24 cellular contexts compared by ENCODE assay signal in the genomic region with DNA sequence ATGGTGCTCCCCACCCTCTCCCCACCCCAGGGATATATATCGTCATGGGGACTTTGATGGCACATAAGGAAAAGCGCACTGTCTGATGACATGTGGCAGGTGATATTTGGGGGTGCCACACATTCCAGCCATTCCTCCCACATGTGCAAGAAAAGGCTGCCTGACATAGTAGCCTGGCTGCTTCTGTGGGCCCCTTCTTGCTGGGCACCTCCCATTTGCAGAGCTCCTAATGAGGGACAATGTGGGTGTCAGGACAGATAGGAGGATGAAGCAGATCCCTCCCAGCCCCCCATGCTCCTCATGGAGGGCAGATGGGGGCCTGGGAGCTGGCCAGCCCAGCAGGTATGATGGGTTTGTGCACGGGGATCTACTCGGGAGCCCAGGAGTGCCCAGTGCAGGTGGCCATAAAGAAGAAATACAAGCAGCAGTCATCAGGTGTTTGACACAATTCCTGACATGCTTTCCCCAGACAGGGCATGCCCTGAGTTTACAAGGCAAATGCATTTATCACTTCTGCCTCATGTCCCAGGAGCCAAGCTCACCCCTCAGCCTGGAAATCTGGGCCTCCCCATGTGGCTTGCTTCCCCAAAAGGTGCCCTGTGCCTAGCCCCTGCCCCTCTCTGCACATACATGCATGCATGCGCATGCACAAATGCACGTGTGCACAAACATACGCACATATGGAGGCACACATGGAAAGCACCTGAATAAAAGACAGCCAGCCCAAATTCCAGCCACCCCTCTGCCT.
"Had no signal": no experiment of that assay in that cellular context is flagged by ENCODE, and none has a peak within 500 bp of the region (broad histone marks: within the 10 kb centered on the region; RNA-seq: fewer than 3 reads in every experiment).

No MANE protein-coding gene starts in this region.

- H3K36me3 ChIP-seq: MG63, SJSA1 had no signal

- H3K27ac ChIP-seq: SJSA1, SK-N-MC had no signal

- FAIRE-seq: HepG2, RCC 7860 had no signal

- DNase-seq: IMR-90, Karpas-422, KG1, MG63, NCI-H1092, NCI-H1105 treated with DMSO at 0.1 percent for 48 hours, NCI-H1436, NCI-H187, NCI-H2029, NCI-H2081 treated with DMSO at 0.1 percent for 48 hours, NCI-H2171, NCI-H226, NCI-H446, NCI-H510A, NCI-H524 treated with DMSO at 0.1 percent for 48 hours, NCI-H69, NCI-H774, Right ventricle myocardium superior, RPMI8226, SIG-M5 had no signal

- H3K4me3 ChIP-seq: MG63, SJSA1, SK-N-MC had no signal

- H3K9me3 ChIP-seq: MG63, SJSA1 had no signal

- H3K4me1 ChIP-seq: SJSA1 had no signal

- ATAC-seq: HepG2 had no signal
